8 cellular contexts compared by ENCODE assay signal in genomic region chr19:4399871-4400768, GRCh38. TPM values are rescaled to one million over a fixed set of nuclear protein-coding genes. Genes with fewer than 3 reads are reported as not detected.
DNase-seq lines count a peak whose midpoint lies in the region; ATAC-seq and TF ChIP-seq lines count a peak whose summit lies in the region.

TSS of gene SH3GL1 (minus strand) at chr19:4400547. CDS start at chr19:4400368, 179 bp downstream.

- peaks cover 21% of the 10 kb centered on the region; the same call in 1 of the 2 replicates for H3K36me3 ChIP-seq in HUES48 (ENCODE audit: control insufficient read depth, insufficient read depth, low read length)

- peak within 1 kb of the TSS; percentile 67 for H3K9ac ChIP-seq in HUES48 (ENCODE audit: low read depth, low read length)

- CTCF ChIA-PET in Calu3 (lab: Charles Lee) = interaction anchor here (0.6 to 1.2 kb wide), 3 partner anchors 23 to 512 kb away, joined by 3 to 8 read pairs (median 5); no protein-coding TSS in a partner anchor

- H3K27me3 Mint-ChIP-seq in Calu3 (ENCODE audit: unreplicated experiment) = no peaks in the 10 kb centered on the region
- peaks cover 10% of the 10 kb centered on the region for H3K27me3 Mint-ChIP-seq in endothelial cell (ENCODE audit: unreplicated experiment)

- H3K4me1 Mint-ChIP-seq in Calu3 (ENCODE audit: low read depth, unreplicated experiment) = no peaks in the 10 kb centered on the region
- peaks cover 36% of the 10 kb centered on the region for H3K4me1 Mint-ChIP-seq in endothelial cell (ENCODE audit: unreplicated experiment)

- H3K36me3 Mint-ChIP-seq in Calu3 (ENCODE audit: insufficient read depth, unreplicated experiment) (peaks cover 32% of the 10 kb centered on the region), endothelial cell (ENCODE audit: low read depth, unreplicated experiment) (no peaks in the 10 kb centered on the region)

- TF ChIP-seq CTCF in Calu3 (IDR thresholded peaks at IDR 0.05; ENCODE audit: unreplicated experiment) = peak; percentile 90
- peak; percentile 91 for TF ChIP-seq CTCF in endothelial cell (IDR thresholded peaks at IDR 0.05; ENCODE audit: unreplicated experiment)

- peak within 1 kb of the TSS; percentile 75 for H3K27ac ChIP-seq in HUES48 (ENCODE audit: low read depth, low read length)

- intact Hi-C loops in Calu3 (cut with micrococcal nuclease; ENCODE audit: unreplicated experiment) = no loop called here

- peak; percentile 46 for ATAC-seq in GM21390 (IDR thresholded peaks at IDR 0.05; ENCODE audit: unreplicated experiment)

- no peaks in the 10 kb centered on the region for H3K9me3 ChIP-seq in HUES48 (ENCODE audit: control insufficient read depth, insufficient read depth, low read length)

- H3K4me3 Mint-ChIP-seq in Calu3 (ENCODE audit: low read depth, unreplicated experiment) (peak within 1 kb of the TSS; percentile 76), endothelial cell (ENCODE audit: unreplicated experiment) (peak within 1 kb of the TSS; percentile 94)

- no peaks in the 10 kb centered on the region for H3K27me3 ChIP-seq in HUES48 (ENCODE audit: control insufficient read depth, insufficient read depth, low read length)

- peak; percentile 79 for DNase-seq in Calu3
- peak; percentile 86 for DNase-seq in NOMO-1 treated with dmso at 0.1 percent for 144 hours (lab: John Stamatoyannopoulos, UW; ENCODE audit: unreplicated experiment)
- peak; percentile 87 for DNase-seq in activated CD8-positive, alpha-beta memory T cell treated with anti-CD3 and anti-CD28 coated beads, Interleukin-2, amount 50 U/mL, for 1 hour (ENCODE audit: extremely low read depth)
- DNase-seq in endothelial cell (ENCODE audit: low spot score) = peak; percentile 95
- DNase-seq in midbrain (lab: John Stamatoyannopoulos, UW) = peak; percentile 92
- DNase-seq in stimulated activated CD8-positive, alpha-beta memory T cell treated with anti-CD3 and anti-CD28 coated beads, Interleukin-2, amount 100 ng/mL, for 1 hour (ENCODE audit: low read depth in 2 of 2) = peak; percentile 90 to 92

- H3K4me1 ChIP-seq in HUES48 (ENCODE audit: control insufficient read depth, insufficient read depth, low read length) = peaks cover 12% of the 10 kb centered on the region

- H3K9me3 Mint-ChIP-seq in Calu3 (ENCODE audit: low read depth, unreplicated experiment) = no peaks in the 10 kb centered on the region
- H3K9me3 Mint-ChIP-seq in endothelial cell (ENCODE audit: unreplicated experiment) = no peaks in the 10 kb centered on the region

- H3K4me3 ChIP-seq in HUES48 (ENCODE audit: low read depth, low read length) = peak within 1 kb of the TSS; percentile 77

- BruUV-seq in Calu3 (replicated peaks; lab: Mats Ljungman, UMichigan) = no TSS peak

- peak within 1 kb of the TSS; percentile 97 for H3K27ac Mint-ChIP-seq in Calu3 (ENCODE audit: unreplicated experiment)
- peak within 1 kb of the TSS; percentile 95 for H3K27ac Mint-ChIP-seq in endothelial cell (ENCODE audit: unreplicated experiment)

RNA-seq across cellular contexts. Expression of gene SH3GL1, which starts in this region (rescaled TPM):
- total RNA-seq in Calu3 (2022) = 40.7 and 42.0 TPM in 2 replicates
- total RNA-seq in endothelial cell (ENCODE audit: unreplicated experiment) = 128 TPM

Comparison
In these comparisons a context has a peak if more than half of its experiments do, and no peak if none do; other contexts are left out.
1. Peak in every context shown above with its lines: DNase-seq, ATAC-seq, H3K4me3 ChIP-seq and H3K27ac ChIP-seq.